ENCODE assay signal across 8 cellular contexts in the genomic region with DNA sequence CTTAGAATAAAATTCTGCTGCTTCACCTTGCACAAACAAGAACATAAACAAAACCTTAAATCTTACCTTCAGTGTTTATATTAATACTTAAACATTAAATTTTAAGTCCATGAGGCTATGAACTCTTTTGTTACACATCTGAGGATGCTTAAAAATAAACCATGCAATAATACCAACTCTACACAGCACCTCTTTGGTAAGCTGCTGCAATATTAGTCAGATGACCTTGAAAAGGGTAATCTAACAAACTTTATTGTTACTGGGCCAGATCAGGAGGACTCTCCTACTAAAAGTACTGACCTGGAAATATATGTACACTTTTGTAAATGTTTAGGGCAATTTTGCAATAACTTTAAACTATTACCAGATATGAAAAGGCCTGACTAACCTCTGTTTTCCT. TPM values are rescaled to one million over a fixed set of nuclear protein-coding genes. Genes with fewer than 3 reads are reported as not detected.
DNase-seq lines count a peak whose midpoint lies in the region; ATAC-seq, FAIRE-seq and TF ChIP-seq lines count a peak whose summit lies in the region.

No MANE protein-coding gene starts in this region.

- H4K20me1 ChIP-seq in PC-9 (ENCODE audit: insufficient read depth) (peaks cover 3% of the 10 kb centered on the region; the same call in 1 of the 2 replicates), endothelial cell of umbilical vein (replicated peaks; ENCODE audit: control insufficient read depth, extremely low read depth, insufficient read depth, low read length) (no peaks in the 10 kb centered on the region), osteoblast (ENCODE audit: insufficient read depth, low read length) (no peaks in the 10 kb centered on the region)

- peak overlapping the region; percentile 100 for H3K4me3 Mint-ChIP-seq in CD8-positive, alpha-beta T cell

- peaks cover 14% of the 10 kb centered on the region for H3K36me3 ChIP-seq in CD8-positive, alpha-beta T cell (ENCODE audit: insufficient read depth, low read length)
- H3K36me3 ChIP-seq in PC-9 (ENCODE audit: low read depth) (peaks cover 29% of the 10 kb centered on the region), endothelial cell of umbilical vein (ENCODE audit: control insufficient read depth in 2 of 2, extremely low read depth in 1 of 2, insufficient read depth in 2 of 2, low read length in 2 of 2) (peaks cover 6 to 9% of the 10 kb centered on the region in 2 experiments), osteoblast (ENCODE audit: insufficient read depth, low read length) (peaks cover 26% of the 10 kb centered on the region)

- H3K4me3 ChIP-seq in CD8-positive, alpha-beta T cell (ENCODE audit: low read depth, low read length), result peak overlapping the region; percentile 86
- H3K4me3 ChIP-seq in PC-9, result peak overlapping the region; percentile 83
- H3K4me3 ChIP-seq in endothelial cell of umbilical vein (replicated peaks in 1 of 3; ENCODE audit: insufficient read depth in 1 of 3, low read depth in 1 of 3, low read length in 3 of 3), result peak overlapping the region; percentile 64 to 87 (median 84)
- peak overlapping the region; percentile 79 for H3K4me3 ChIP-seq in osteoblast (ENCODE audit: insufficient read depth, low read length)

- no TSS peak for BruUV-seq in PC-9 (replicated peaks; lab: Mats Ljungman, UMichigan)
- no TSS peak for BruUV-seq in endothelial cell of umbilical vein (replicated peaks; lab: Mats Ljungman, UMichigan)

- H3K79me2 ChIP-seq in PC-9 (ENCODE audit: low read depth) (peaks cover 29% of the 10 kb centered on the region), endothelial cell of umbilical vein (ENCODE audit: control insufficient read depth, insufficient read depth, low read length) (peaks cover 13% of the 10 kb centered on the region), osteoblast (ENCODE audit: insufficient read depth, low read length) (peaks cover 32% of the 10 kb centered on the region)

- no peak for TF ChIP-seq CTCF in CD8-positive, alpha-beta T cell (IDR thresholded peaks at IDR 0.05)
- TF ChIP-seq CTCF in PC-9 (conservative IDR thresholded peaks at IDR 0.05), result no peak
- no peak for TF ChIP-seq CTCF in endothelial cell of umbilical vein (IDR thresholded peaks at IDR 0.05; ENCODE audit: extremely low read depth in 1 of 2, insufficient read depth in 1 of 2, low read depth in 1 of 2, low read length in 2 of 2)
- no peak for TF ChIP-seq CTCF in osteoblast (IDR thresholded peaks at IDR 0.05; ENCODE audit: extremely low read depth, low read depth, low read length)

- intact Hi-C loops in CD8-positive, alpha-beta T cell (cut with DNase I, micrococcal nuclease), result loop anchor here (1.0 to 10.0 kb wide), 11 partner anchors 21 to 1395 kb away; partner anchors contain the start of genes BCAS2 (in 2 of the 2), NRAS (in 2 of the 2), DENND2C (in 1 of the 2) and TRIM33 (in 1 of the 2)
- intact Hi-C loops in PC-9 (cut with micrococcal nuclease; ENCODE audit: unreplicated experiment) (loop anchor here (1.0 kb wide), 1 partner anchor 21 kb away; no protein-coding TSS in a partner anchor), endothelial cell of umbilical vein (cut with micrococcal nuclease) (loop anchor here (1.0 to 2.0 kb wide), 2 partner anchors 22 to 63 kb away; partner anchors contain the start of genes CSDE1 and NRAS)

- peak overlapping the region; percentile 99 for H3K27ac Mint-ChIP-seq in CD8-positive, alpha-beta T cell

- no peak for ATAC-seq in CD8-positive, alpha-beta T cell
- no peak for ATAC-seq in GM18520 (IDR thresholded peaks at IDR 0.05; ENCODE audit: unreplicated experiment)

- DNase-seq in CD8-positive, alpha-beta T cell, result no peak
- DNase-seq in PC-9 (no peak), endothelial cell of umbilical vein (ENCODE audit: low read depth, low spot score) (no peak), osteoblast (ENCODE audit: insufficient read length, low spot score, missing footprints) (no peak), NCI-H187 treated with DMSO at 0.1 percent for 48 hours (lab: John Stamatoyannopoulos, UW) (no peak), NCI-H2171 treated with DMSO at 0.1 percent for 48 hours (lab: John Stamatoyannopoulos, UW) (no peak)
- DNase-seq in activated CD4-positive, alpha-beta T cell treated with anti-CD3 and anti-CD28 coated beads, Interleukin-2, amount 50 U/mL, for 48 hours, result no peak

- H3K4me1 Mint-ChIP-seq in CD8-positive, alpha-beta T cell (ENCODE audit: low read depth), result peaks cover 35% of the 10 kb centered on the region

- H2AFZ ChIP-seq in PC-9 (peak overlapping the region; percentile 93), endothelial cell of umbilical vein (ENCODE audit: low read depth, low read length) (peak overlapping the region; percentile 78), osteoblast (ENCODE audit: low read length) (peak overlapping the region; percentile 99)

- TF ChIP-seq POLR2A in endothelial cell of umbilical vein (IDR thresholded peaks at IDR 0.05; ENCODE audit: low read depth, low read length), result no peak

- H3K4me1 ChIP-seq in CD8-positive, alpha-beta T cell (ENCODE audit: insufficient read depth, low read length), result peaks cover 15% of the 10 kb centered on the region
- peaks cover 15% of the 10 kb centered on the region for H3K4me1 ChIP-seq in PC-9 (replicated peaks; ENCODE audit: insufficient read depth)
- H3K4me1 ChIP-seq in endothelial cell of umbilical vein (ENCODE audit: control insufficient read depth, extremely low read depth, insufficient read depth, low read length), result peaks cover 9% of the 10 kb centered on the region
- peaks cover 12% of the 10 kb centered on the region for H3K4me1 ChIP-seq in osteoblast (ENCODE audit: insufficient read depth, low read length)

- no peaks in the 10 kb centered on the region for H3K9me2 ChIP-seq in PC-9 (ENCODE audit: insufficient read depth)

- no peaks in the 10 kb centered on the region for H3K9me3 ChIP-seq in CD8-positive, alpha-beta T cell (ENCODE audit: low read length)
- H3K9me3 ChIP-seq in PC-9 (ENCODE audit: insufficient read depth, low read depth) (no peaks in the 10 kb centered on the region), endothelial cell of umbilical vein (replicated peaks; ENCODE audit: control insufficient read depth, insufficient read depth, low read length) (no peaks in the 10 kb centered on the region), osteoblast (ENCODE audit: low read depth, low read length) (no peaks in the 10 kb centered on the region)

- no peak for FAIRE-seq in endothelial cell of umbilical vein (lab: Jason Lieb, UNC)

- H3K9me1 ChIP-seq in endothelial cell of umbilical vein (replicated peaks; ENCODE audit: control insufficient read depth, extremely low read depth, insufficient read depth, low read length), result no peaks in the 10 kb centered on the region

- H3K9me3 Mint-ChIP-seq in CD8-positive, alpha-beta T cell, result no peaks in the 10 kb centered on the region

- POLR2A ChIA-PET in CD8-positive, alpha-beta T cell (lab: Charles Lee), result interaction anchor here (0.7 to 2.0 kb wide), 5 partner anchors 22 to 198 kb away, joined by 4 to 18 read pairs (median 5); partner anchors contain the start of genes BCAS2, CSDE1 and NRAS
- POLR2A ChIA-PET in PC-9 (lab: Charles Lee; ENCODE audit: unreplicated experiment), result interaction anchor here (0.5 kb wide), 1 partner anchor 400 kb away, joined by 4 read pairs; no protein-coding TSS in a partner anchor
- POLR2A ChIA-PET in endothelial cell of umbilical vein (lab: Charles Lee), result interaction anchor here (0.7 kb wide), 1 partner anchor 21 kb away, joined by 3 read pairs; no protein-coding TSS in a partner anchor

- no peaks in the 10 kb centered on the region for H3K27me3 ChIP-seq in CD8-positive, alpha-beta T cell (ENCODE audit: insufficient read depth, low read length)
- H3K27me3 ChIP-seq in PC-9 (ENCODE audit: insufficient read depth, low read depth) (no peaks in the 10 kb centered on the region), endothelial cell of umbilical vein (ENCODE audit: control insufficient read depth in 2 of 2, insufficient read depth in 2 of 2, low read length in 2 of 2) (peaks cover 5% of the 10 kb centered on the region in 2 experiments), osteoblast (ENCODE audit: insufficient read depth, low read length) (peaks cover 3% of the 10 kb centered on the region)

- H3K36me3 Mint-ChIP-seq in CD8-positive, alpha-beta T cell, result peaks cover 50% of the 10 kb centered on the region

- H3K9ac ChIP-seq in endothelial cell of umbilical vein (replicated peaks; ENCODE audit: extremely low read depth, insufficient read depth, low read length), result peak overlapping the region; percentile 79

- CTCF ChIA-PET in CD8-positive, alpha-beta T cell (lab: Charles Lee), result no interaction called here
- CTCF ChIA-PET in PC-9 (lab: Charles Lee), result no interaction called here
- CTCF ChIA-PET in endothelial cell of umbilical vein (lab: Charles Lee), result no interaction called here

- no peaks in the 10 kb centered on the region for H3K27me3 Mint-ChIP-seq in CD8-positive, alpha-beta T cell (ENCODE audit: low read depth)

- peak overlapping the region; percentile 93 for H3K27ac ChIP-seq in CD8-positive, alpha-beta T cell (ENCODE audit: low read depth, low read length)
- H3K27ac ChIP-seq in PC-9 (peak overlapping the region; percentile 60), endothelial cell of umbilical vein (ENCODE audit: insufficient read depth, low read depth, low read length) (peak overlapping the region; percentile 62), osteoblast (ENCODE audit: low read depth, low read length) (peak overlapping the region; percentile 84)

- H3K4me2 ChIP-seq in PC-9 (peak overlapping the region; percentile 85), endothelial cell of umbilical vein (ENCODE audit: insufficient read depth, low read length) (peak overlapping the region; percentile 97), osteoblast (ENCODE audit: insufficient read depth, low read length) (peak overlapping the region; percentile 91)

- peaks cover 11% of the 10 kb centered on the region; the same call in 1 of the 2 replicates for H3F3A ChIP-seq in PC-9 (ENCODE audit: insufficient read depth, low read depth)

- dilution Hi-C loops in endothelial cell of umbilical vein (cut with MboI; ENCODE audit: extremely low pct_ligation_motif_present, low sequenced_read_pairs), result no loop called here

RNA-seq across cellular contexts. Expression of gene SIKE1, which starts 0.8 kb away (rescaled TPM):
- total RNA-seq in CD8-positive, alpha-beta T cell, result 10 to 100 TPM; 64.4 to 66.6 TPM
- 61.4 and 61.9 TPM in 2 replicates for total RNA-seq in PC-9 (2021)
- 38.6 and 46.6 TPM in 2 replicates for total RNA-seq in endothelial cell of umbilical vein
- 15.9 and 16.3 TPM in 2 replicates for polyA plus RNA-seq in endothelial cell of umbilical vein
- polyA plus RNA-seq in endothelial cell of umbilical vein (2011; cell fraction: cytosol; rRNA removed), result 21.3 and 22.4 TPM in 2 replicates
- 15.6 and 16.3 TPM in 2 replicates for polyA plus RNA-seq in endothelial cell of umbilical vein (2011; cell fraction: nucleus; rRNA removed)
- polyA plus RNA-seq in endothelial cell of umbilical vein (2012), result 26.3 and 34.2 TPM in 2 replicates
- 23.1 and 33.3 TPM in 2 replicates for polyA minus RNA-seq in endothelial cell of umbilical vein
- polyA minus RNA-seq in endothelial cell of umbilical vein (2011; cell fraction: cytosol; rRNA and poly(A)+ RNA removed), result 31.6 TPM
- polyA minus RNA-seq in endothelial cell of umbilical vein (2011; cell fraction: nucleus; rRNA and poly(A)+ RNA removed), result 12.5 and 17.4 TPM in 2 replicates
- 52.5 and 56.3 TPM in 2 replicates for total RNA-seq in osteoblast

RNA-seq across cellular contexts. Expression of gene CSDE1, which starts 21.9 kb away (rescaled TPM):
- 100 to 1,000 TPM; 732 to 774 TPM for total RNA-seq in CD8-positive, alpha-beta T cell
- total RNA-seq in PC-9 (2021) (536 and 650 TPM in 2 replicates), endothelial cell of umbilical vein (486 and 492 TPM in 2 replicates), osteoblast (573 and 599 TPM in 2 replicates)
- 97.4 and 129 TPM in 2 replicates for polyA plus RNA-seq in endothelial cell of umbilical vein
- 167 and 187 TPM in 2 replicates for polyA plus RNA-seq in endothelial cell of umbilical vein (2011; cell fraction: cytosol; rRNA removed)
- 233 and 295 TPM in 2 replicates for polyA plus RNA-seq in endothelial cell of umbilical vein (2011; cell fraction: nucleus; rRNA removed)
- polyA plus RNA-seq in endothelial cell of umbilical vein (2012), result 363 and 661 TPM in 2 replicates
- 484 and 500 TPM in 2 replicates for polyA minus RNA-seq in endothelial cell of umbilical vein
- 227 TPM for polyA minus RNA-seq in endothelial cell of umbilical vein (2011; cell fraction: cytosol; rRNA and poly(A)+ RNA removed)
- 191 and 309 TPM in 2 replicates for polyA minus RNA-seq in endothelial cell of umbilical vein (2011; cell fraction: nucleus; rRNA and poly(A)+ RNA removed)
